Comparison of ENCODE assay signal across 8 cellular contexts in the genomic region with DNA sequence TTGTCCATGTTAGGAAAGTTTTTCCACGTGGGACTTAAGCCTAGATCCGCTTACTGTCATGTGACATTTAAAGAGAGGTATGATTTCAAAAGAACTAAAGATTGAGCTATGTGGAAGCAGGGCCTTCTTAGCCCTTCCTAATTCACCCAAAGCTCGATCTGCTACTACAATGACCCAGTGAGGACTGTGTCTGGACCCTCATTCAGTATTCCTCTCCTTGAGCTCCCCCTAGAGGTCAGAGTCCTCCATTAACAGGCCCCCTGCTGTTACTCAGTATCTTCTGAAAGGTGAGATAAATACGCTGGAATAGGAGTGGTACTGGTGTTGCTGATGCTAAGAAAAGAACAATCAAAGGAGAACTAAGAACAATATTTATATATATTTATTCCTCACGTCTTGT.
A peak's percentile ranks its signal among the peaks of the same experiment; 100 is the strongest.
DNase-seq lines count a peak whose midpoint lies in the region; ATAC-seq and TF ChIP-seq lines count a peak whose summit lies in the region.

No MANE protein-coding gene starts in this region.

- DNase-seq in DMS53 (lab: John Stamatoyannopoulos, UW) (peak; percentile 72), NCI-H524 (lab: John Stamatoyannopoulos, UW) (peak; percentile 66 to 82), ascending aorta (ENCODE audit: low spot score in 2 of 2) (peak in 1 of 2 donors; percentile 74), iPS DF 6.9 (ENCODE audit: low read depth, low spot score) (peak; percentile 72), stomach (peak; percentile 29), COR-L47 (lab: John Stamatoyannopoulos, UW) (no peak)

- no peak overlapping the region for H3K4me3 ChIP-seq in ascending aorta
- no peak overlapping the region for H3K4me3 ChIP-seq in iPS DF 6.9 (ENCODE audit: low read length)
- H3K4me3 ChIP-seq in stomach: no peak overlapping the region

- H3K36me3 ChIP-seq in ascending aorta (no peaks in the 10 kb centered on the region), iPS DF 6.9 (ENCODE audit: control insufficient read depth, insufficient read depth, low read length) (no peaks in the 10 kb centered on the region), stomach (no peaks in the 10 kb centered on the region)

- TF ChIP-seq EP300 in stomach (IDR thresholded peaks at IDR 0.05): no peak

- TF ChIP-seq CTCF in ascending aorta (IDR thresholded peaks at IDR 0.05) (peak; percentile 45 to 67 (median 67)), stomach (IDR thresholded peaks at IDR 0.05) (peak in 5 of 7 experiments; percentile 12 to 50 (median 28))

- ATAC-seq in GM19035 (IDR thresholded peaks at IDR 0.05; ENCODE audit: unreplicated experiment): peak; percentile 83
- ATAC-seq in HG03095 (IDR thresholded peaks at IDR 0.05; ENCODE audit: unreplicated experiment): peak; percentile 85

- H3K27me3 ChIP-seq in ascending aorta (no peaks in the 10 kb centered on the region), iPS DF 6.9 (ENCODE audit: control insufficient read depth, insufficient read depth, low read length) (no peaks in the 10 kb centered on the region), stomach (no peaks in the 10 kb centered on the region)

- H3K4me1 ChIP-seq in ascending aorta (no peaks in the 10 kb centered on the region), iPS DF 6.9 (ENCODE audit: control insufficient read depth, insufficient read depth, low read length) (peaks cover 1% of the 10 kb centered on the region; the same call in 1 of the 2 replicates), stomach (no peaks in the 10 kb centered on the region)

- no peak for TF ChIP-seq POLR2A in stomach (IDR thresholded peaks at IDR 0.05)

- intact Hi-C loops in ascending aorta (cut with DNase I): loop anchor here (2.0 to 5.0 kb wide), 2 partner anchors 183 to 419 kb away; no protein-coding TSS in a partner anchor
- intact Hi-C loops in stomach (cut with DNase I; ENCODE audit: low total_unique reads): no loop called here

- H3K27ac ChIP-seq in ascending aorta (no peak overlapping the region), iPS DF 6.9 (ENCODE audit: low read length) (no peak overlapping the region), stomach (no peak overlapping the region)

- no CpG with 5 or more reads among the region's 5 CpGs for WGBS in iPS DF 6.9 (ENCODE audit: insufficient coverage, insufficient read length)
- 28 to 53% (median 37%) methylated on average over 5 of the region's 5 CpGs for WGBS in stomach, 5 donors

- H3K9me3 ChIP-seq in ascending aorta: no peaks in the 10 kb centered on the region
- no peaks in the 10 kb centered on the region for H3K9me3 ChIP-seq in iPS DF 6.9 (ENCODE audit: control insufficient read depth, insufficient read depth, low read length)
- H3K9me3 ChIP-seq in stomach: no peaks in the 10 kb centered on the region
